In genomic region chr2:46839045-46839444, GRCh38 we compare ENCODE assay signal across 29 cellular contexts.
"Had no signal": no experiment of that assay in that cellular context is flagged by ENCODE, and none has a peak within 500 bp of the region (broad histone marks: within the 10 kb centered on the region; RNA-seq: fewer than 3 reads in every experiment).

No MANE protein-coding gene starts in this region.

- H3K4me1 ChIP-seq: body of pancreas, foreskin keratinocyte, gastrocnemius medialis had no signal

- H3K36me3 ChIP-seq: esophagus muscularis mucosa, gastrocnemius medialis had no signal

- H3K4me3 ChIP-seq: body of pancreas, esophagus muscularis mucosa, gastrocnemius medialis had no signal

- H3K9me3 ChIP-seq: body of pancreas, esophagus muscularis mucosa, gastrocnemius medialis had no signal

- ATAC-seq: activated CD4-positive, alpha-beta T cell treated with anti-CD3 and anti-CD28 coated beads for 36 hours; activated naive CD4-positive, alpha-beta T cell treated with anti-CD3 and anti-CD28 coated beads, Interleukin-2, amount 50 U/mL, for 72 hours; activated T-cell treated with anti-CD3 and anti-CD28 coated beads, Interleukin-2, amount 50 U/mL, for 4 hours; activated T-helper 17 cell treated with anti-CD3 and anti-CD28 coated beads, Interleukin-2, amount 50 U/mL, for 72 hours; body of pancreas; effector memory CD8-positive, alpha-beta T cell; foreskin keratinocyte; gastrocnemius medialis had no signal

- H3K4me3 Mint-ChIP-seq: activated CD4-positive, alpha-beta memory T cell treated with anti-CD3 and anti-CD28 coated beads, Interleukin-2, amount 10 ng/mL, durations not matched to agents 7 days and 5 days; activated CD4-positive, alpha-beta T cell treated with anti-CD3 and anti-CD28 coated beads for 36 hours; activated CD4-positive, alpha-beta T cell treated with anti-CD3 and anti-CD28 coated beads, Interleukin-2, amount 10 ng/mL, durations not matched to agents 24 days and 14 days; activated naive CD4-positive, alpha-beta T cell treated with anti-CD3 and anti-CD28 coated beads, Interleukin-2, amount 10 ng/mL, durations not matched to agents 7 days and 5 days; activated naive CD8-positive, alpha-beta T cell treated with anti-CD3 and anti-CD28 coated beads, Interleukin-2, amount 10 ng/mL, durations not matched to agents 7 days and 5 days; activated T-cell treated with anti-CD3 and anti-CD28 coated beads, Interleukin-2, amount 50 U/mL, for 4 hours; activated T-helper 17 cell treated with anti-CD3 and anti-CD28 coated beads, Interleukin-2, amount 50 U/mL, for 72 hours; effector memory CD8-positive, alpha-beta T cell had no signal

- H3K27ac ChIP-seq: body of pancreas, esophagus muscularis mucosa, foreskin keratinocyte, gastrocnemius medialis had no signal

- H3K4me1 Mint-ChIP-seq: activated CD4-positive, alpha-beta memory T cell treated with anti-CD3 and anti-CD28 coated beads, Interleukin-2, amount 10 ng/mL, durations not matched to agents 7 days and 5 days; activated CD4-positive, alpha-beta T cell treated with anti-CD3 and anti-CD28 coated beads for 36 hours; activated CD4-positive, alpha-beta T cell treated with anti-CD3 and anti-CD28 coated beads, Interleukin-2, amount 10 ng/mL, durations not matched to agents 24 days and 14 days; activated T-helper 17 cell treated with anti-CD3 and anti-CD28 coated beads, Interleukin-2, amount 50 U/mL, for 72 hours had no signal

- DNase-seq: activated CD4-positive, alpha-beta memory T cell treated with anti-CD3 and anti-CD28 coated beads, Interleukin-2, amount 10 ng/mL, durations not matched to agents 7 days and 5 days; activated CD4-positive, alpha-beta T cell treated with anti-CD3 and anti-CD28 coated beads for 36 hours; activated CD4-positive, alpha-beta T cell treated with anti-CD3 and anti-CD28 coated beads, Interleukin-2, amount 10 ng/mL, durations not matched to agents 24 days and 14 days; activated CD4-positive, CD25-positive, alpha-beta regulatory T cell; activated CD4-positive, CD25-positive, alpha-beta regulatory T cell treated with anti-CD3 and anti-CD28 coated beads, Interleukin-2, amount 50 U/mL, for 72 hours; activated CD8-positive, alpha-beta memory T cell treated with anti-CD3 and anti-CD28 coated beads, Interleukin-2, amount 50 U/mL, for 48 hours; activated gamma-delta T cell; activated naive CD4-positive, alpha-beta T cell; activated naive CD4-positive, alpha-beta T cell treated with anti-CD3 and anti-CD28 coated beads, Interleukin-2, amount 10 ng/mL, durations not matched to agents 7 days and 5 days; activated naive CD8-positive, alpha-beta T cell treated with anti-CD3 and anti-CD28 coated beads, Interleukin-2, amount 10 ng/mL, durations not matched to agents 7 days and 5 days; activated T-cell treated with anti-CD3 and anti-CD28 coated beads for 4 hours; activated T-cell treated with anti-CD3 and anti-CD28 coated beads, Interleukin-2, amount 50 U/mL, for 4 hours; amniotic stem cell; anterior cingulate cortex; caudate nucleus; cortex of kidney; dermis blood vessel endothelial cell; effector CD4-positive, alpha-beta T cell; effector memory CD8-positive, alpha-beta T cell; erythroblast; foreskin keratinocyte; gastrocnemius medialis; glutamatergic neuron; T-helper 2 cell had no signal

- H3K36me3 Mint-ChIP-seq: activated naive CD4-positive, alpha-beta T cell treated with anti-CD3 and anti-CD28 coated beads, Interleukin-2, amount 10 ng/mL, durations not matched to agents 7 days and 5 days; activated naive CD4-positive, alpha-beta T cell treated with anti-CD3 and anti-CD28 coated beads, Interleukin-2, amount 50 U/mL, for 72 hours; activated naive CD8-positive, alpha-beta T cell treated with anti-CD3 and anti-CD28 coated beads, Interleukin-2, amount 10 ng/mL, durations not matched to agents 7 days and 5 days had no signal

- H3K27me3 ChIP-seq: body of pancreas, esophagus muscularis mucosa, foreskin keratinocyte, gastrocnemius medialis had no signal

- H3K9me3 Mint-ChIP-seq: activated CD4-positive, alpha-beta memory T cell treated with anti-CD3 and anti-CD28 coated beads, Interleukin-2, amount 10 ng/mL, durations not matched to agents 7 days and 5 days; activated CD4-positive, alpha-beta T cell treated with anti-CD3 and anti-CD28 coated beads, Interleukin-2, amount 10 ng/mL, durations not matched to agents 24 days and 14 days; activated naive CD4-positive, alpha-beta T cell treated with anti-CD3 and anti-CD28 coated beads, Interleukin-2, amount 10 ng/mL, durations not matched to agents 7 days and 5 days; activated naive CD4-positive, alpha-beta T cell treated with anti-CD3 and anti-CD28 coated beads, Interleukin-2, amount 50 U/mL, for 72 hours; activated naive CD8-positive, alpha-beta T cell treated with anti-CD3 and anti-CD28 coated beads, Interleukin-2, amount 10 ng/mL, durations not matched to agents 7 days and 5 days; activated T-cell treated with anti-CD3 and anti-CD28 coated beads, Interleukin-2, amount 50 U/mL, for 4 hours; activated T-helper 17 cell treated with anti-CD3 and anti-CD28 coated beads, Interleukin-2, amount 50 U/mL, for 72 hours; effector memory CD8-positive, alpha-beta T cell had no signal

- H3K27ac Mint-ChIP-seq: activated CD4-positive, alpha-beta memory T cell treated with anti-CD3 and anti-CD28 coated beads, Interleukin-2, amount 10 ng/mL, durations not matched to agents 7 days and 5 days; activated CD4-positive, alpha-beta T cell treated with anti-CD3 and anti-CD28 coated beads for 36 hours; activated CD4-positive, alpha-beta T cell treated with anti-CD3 and anti-CD28 coated beads, Interleukin-2, amount 10 ng/mL, durations not matched to agents 24 days and 14 days; activated naive CD4-positive, alpha-beta T cell treated with anti-CD3 and anti-CD28 coated beads, Interleukin-2, amount 10 ng/mL, durations not matched to agents 7 days and 5 days; activated naive CD4-positive, alpha-beta T cell treated with anti-CD3 and anti-CD28 coated beads, Interleukin-2, amount 50 U/mL, for 72 hours; activated naive CD8-positive, alpha-beta T cell treated with anti-CD3 and anti-CD28 coated beads, Interleukin-2, amount 10 ng/mL, durations not matched to agents 7 days and 5 days; activated T-helper 17 cell treated with anti-CD3 and anti-CD28 coated beads, Interleukin-2, amount 50 U/mL, for 72 hours; effector memory CD8-positive, alpha-beta T cell had no signal

- FAIRE-seq: colon had no signal
